8 cellular contexts compared by ENCODE assay signal in the genomic region with DNA sequence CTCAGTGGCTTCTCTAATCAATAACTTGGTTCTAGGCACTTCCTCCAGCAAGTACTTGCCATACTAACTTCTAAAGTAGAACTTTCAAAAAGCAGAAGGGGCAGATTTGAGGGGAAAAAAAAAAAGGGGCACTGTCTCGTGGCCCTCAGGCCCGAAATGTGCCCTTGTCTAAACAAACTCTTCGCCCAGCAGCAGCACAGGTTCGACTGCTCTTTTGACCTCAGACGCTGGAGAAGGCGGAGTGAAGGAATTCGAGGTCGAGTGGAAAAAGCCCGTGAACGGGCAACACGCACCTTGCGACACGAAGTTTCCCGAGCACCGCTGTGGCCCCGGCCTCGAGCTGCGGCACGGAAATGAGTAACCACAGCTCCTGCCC. TPM values are rescaled to one million over a fixed set of nuclear protein-coding genes. Genes with fewer than 3 reads are reported as not detected.
DNase-seq lines count a peak whose midpoint lies in the region; ATAC-seq and TF ChIP-seq lines count a peak whose summit lies in the region.

No MANE protein-coding gene starts in this region.

- peaks cover 7 to 12% of the 10 kb centered on the region in 2 experiments for H3K27me3 ChIP-seq in mesenchymal stem cell (ENCODE audit: control insufficient read depth in 1 of 2, insufficient read depth in 1 of 2, low read length in 2 of 2)
- H3K27me3 ChIP-seq in upper lobe of right lung: no peaks in the 10 kb centered on the region

- H3K4me1 Mint-ChIP-seq in activated naive CD4-positive, alpha-beta T cell treated with anti-CD3 and anti-CD28 coated beads for 36 hours (ENCODE audit: low read depth): peaks cover 39% of the 10 kb centered on the region

- peak overlapping the region in 1 of 2 experiments; percentile 77 for H3K23ac ChIP-seq in mesenchymal stem cell (ENCODE audit: low read length in 2 of 2)

- H3K27ac Mint-ChIP-seq in activated naive CD4-positive, alpha-beta T cell treated with anti-CD3 and anti-CD28 coated beads for 36 hours: peak overlapping the region; percentile 87

- DNase-seq in activated naive CD4-positive, alpha-beta T cell treated with anti-CD3 and anti-CD28 coated beads for 36 hours: peak; percentile 61
- no peak for DNase-seq in activated naive CD4-positive, alpha-beta T cell treated with anti-CD3 and anti-CD28 coated beads, Interleukin-2, amount 50 U/mL, for 16 hours
- DNase-seq in astrocyte of the spinal cord (ENCODE audit: low read depth, low spot score) (no peak), mesenchymal stem cell (peak; percentile 79), upper lobe of right lung (peak; percentile 59), AG20443 (ENCODE audit: low spot score) (no peak), H4 (ENCODE audit: low spot score) (no peak)

- CTCF ChIA-PET in activated naive CD4-positive, alpha-beta T cell treated with anti-CD3 and anti-CD28 coated beads for 36 hours (lab: Charles Lee): interaction anchor here (0.7 to 12.8 kb wide), 8 partner anchors 10 to 366 kb away, joined by 3 to 155 read pairs (median 4); a partner anchor contains a TSS

- under 1% methylated on average over 19 of the region's 19 CpGs for WGBS in mesenchymal stem cell

- H3K18ac ChIP-seq in mesenchymal stem cell (ENCODE audit: low read depth in 1 of 2, low read length in 2 of 2): peak overlapping the region in 1 of 2 experiments; percentile 93

- H3K36me3 Mint-ChIP-seq in activated naive CD4-positive, alpha-beta T cell treated with anti-CD3 and anti-CD28 coated beads for 36 hours (ENCODE audit: low read depth): peaks cover 28% of the 10 kb centered on the region

- H3K27me3 Mint-ChIP-seq in activated naive CD4-positive, alpha-beta T cell treated with anti-CD3 and anti-CD28 coated beads for 36 hours (ENCODE audit: low read depth): no peaks in the 10 kb centered on the region

- H3K4me2 ChIP-seq in mesenchymal stem cell (ENCODE audit: low read length, poor library complexity, severe bottlenecking): peak overlapping the region; percentile 90

- H3K4me3 ChIP-seq in astrocyte of the spinal cord (ENCODE audit: low read depth, low read length) (peak overlapping the region; percentile 80), mesenchymal stem cell (ENCODE audit: insufficient read depth in 1 of 2, low read depth in 1 of 2, low read length in 2 of 2) (peak overlapping the region; percentile 92 to 96), upper lobe of right lung (peak overlapping the region; percentile 82)

- peaks cover 8% of the 10 kb centered on the region for H3K4me1 ChIP-seq in mesenchymal stem cell (ENCODE audit: control insufficient read depth, insufficient read depth, low read depth, low read length)
- peaks cover 28% of the 10 kb centered on the region for H3K4me1 ChIP-seq in upper lobe of right lung

- peak; percentile 3 for ATAC-seq in upper lobe of right lung

- in situ Hi-C loops in astrocyte of the spinal cord (cut with HindIII; ENCODE audit: low sequenced_read_pairs): no loop called here

- H3K36me3 ChIP-seq in KOPT-K1 (ENCODE audit: insufficient read depth, low read length) (peaks cover 43% of the 10 kb centered on the region), mesenchymal stem cell (ENCODE audit: control insufficient read depth in 1 of 2, insufficient read depth in 2 of 2, low read depth in 1 of 2, low read length in 2 of 2) (peaks cover 20 to 26% of the 10 kb centered on the region in 2 experiments), upper lobe of right lung (peaks cover 30% of the 10 kb centered on the region)

- no peak overlapping the region for H2BK15ac ChIP-seq in mesenchymal stem cell (ENCODE audit: low read depth, poor library complexity, severe bottlenecking)

- no peak overlapping the region for H2AK5ac ChIP-seq in mesenchymal stem cell (ENCODE audit: low read length, severe bottlenecking)

- peaks cover 23% of the 10 kb centered on the region for H3K79me1 ChIP-seq in mesenchymal stem cell (replicated peaks; ENCODE audit: low read length, poor library complexity, severe bottlenecking)

- H3K9me3 ChIP-seq in KOPT-K1 (ENCODE audit: insufficient read depth, low read length, poor library complexity, severe bottlenecking) (no peaks in the 10 kb centered on the region), mesenchymal stem cell (ENCODE audit: control insufficient read depth, low read length) (no peaks in the 10 kb centered on the region), upper lobe of right lung (no peaks in the 10 kb centered on the region)

- TF ChIP-seq CTCF in astrocyte of the spinal cord (IDR thresholded peaks at IDR 0.05; ENCODE audit: low read depth, low read length): no peak
- TF ChIP-seq CTCF in upper lobe of right lung (IDR thresholded peaks at IDR 0.05): no peak

- H4K8ac ChIP-seq in mesenchymal stem cell (ENCODE audit: low read length): no peak overlapping the region

- H2AFZ ChIP-seq in mesenchymal stem cell (ENCODE audit: low read depth, low read length): peak overlapping the region; percentile 20

- peak overlapping the region in 1 of 2 experiments; percentile 82 for H3K14ac ChIP-seq in mesenchymal stem cell (ENCODE audit: low read length in 2 of 2)

- peak overlapping the region; percentile 94 for H3K9ac ChIP-seq in mesenchymal stem cell (ENCODE audit: low read length)

- no peak overlapping the region for H2BK12ac ChIP-seq in mesenchymal stem cell (ENCODE audit: low read length in 2 of 2)

- H4K91ac ChIP-seq in mesenchymal stem cell (ENCODE audit: low read length): no peak overlapping the region

- H3K27ac ChIP-seq in KOPT-K1 (ENCODE audit: low read depth, low read length, poor library complexity, severe bottlenecking): peak overlapping the region; percentile 72
- H3K27ac ChIP-seq in mesenchymal stem cell (ENCODE audit: low read length, poor library complexity, severe bottlenecking): no peak overlapping the region
- H3K27ac ChIP-seq in upper lobe of right lung: peak overlapping the region; percentile 91

- intact Hi-C loops in activated naive CD4-positive, alpha-beta T cell treated with anti-CD3 and anti-CD28 coated beads for 36 hours (cut with micrococcal nuclease): no loop called here
- intact Hi-C loops in upper lobe of right lung (cut with DNase I): no loop called here

- H2BK5ac ChIP-seq in mesenchymal stem cell (ENCODE audit: low read depth, low read length, poor library complexity, severe bottlenecking): no peak overlapping the region

- H3K4me3 Mint-ChIP-seq in activated naive CD4-positive, alpha-beta T cell treated with anti-CD3 and anti-CD28 coated beads for 36 hours: peak overlapping the region; percentile 96

- H2BK120ac ChIP-seq in mesenchymal stem cell (ENCODE audit: low read depth, low read length): no peak overlapping the region

- H3K4ac ChIP-seq in mesenchymal stem cell (ENCODE audit: low read depth in 1 of 2, low read length in 2 of 2): peak overlapping the region; percentile 84 to 89

- no peaks in the 10 kb centered on the region for H3K9me3 Mint-ChIP-seq in activated naive CD4-positive, alpha-beta T cell treated with anti-CD3 and anti-CD28 coated beads for 36 hours

RNA-seq across cellular contexts. Expression of a gene that starts 0.7 kb away (rescaled TPM):
- total RNA-seq in activated naive CD4-positive, alpha-beta T cell treated with anti-CD3 and anti-CD28 coated beads for 36 hours: 10 to 100 TPM; 53.7 to 53.9 TPM
- 21.0 TPM for polyA plus RNA-seq in mesenchymal stem cell (2013, experiment 1 of 2)
- 23.6 TPM for polyA plus RNA-seq in mesenchymal stem cell (2013, experiment 2 of 2)
- total RNA-seq in upper lobe of right lung: 27.8 TPM
- 74.3 and 75.4 TPM in 2 replicates for total RNA-seq in H4 (2014; rRNA removed; shearing (Covaris generic))

RNA-seq across cellular contexts. Expression of a gene that starts 24.0 kb away (rescaled TPM):
- total RNA-seq in activated naive CD4-positive, alpha-beta T cell treated with anti-CD3 and anti-CD28 coated beads for 36 hours: 1 to 10 TPM; 8.2 to 9.9 TPM
- 13.5 TPM for polyA plus RNA-seq in mesenchymal stem cell (2013, experiment 1 of 2)
- 14.1 TPM for polyA plus RNA-seq in mesenchymal stem cell (2013, experiment 2 of 2)
- 23.2 TPM for total RNA-seq in upper lobe of right lung
- 5.8 and 6.9 TPM in 2 replicates for total RNA-seq in H4 (2014; rRNA removed; shearing (Covaris generic))

Comparison
In these comparisons a context has a peak if more than half of its experiments do, and no peak if none do; other contexts are left out.
1. DNase-seq: peak in activated naive CD4-positive, alpha-beta T cell treated with anti-CD3 and anti-CD28 coated beads for 36 hours (single experiment), mesenchymal stem cell (single experiment) and upper lobe of right lung (single experiment); none in activated naive CD4-positive, alpha-beta T cell treated with anti-CD3 and anti-CD28 coated beads, Interleukin-2, amount 50 U/mL, for 16 hours (single experiment), astrocyte of the spinal cord (single experiment), AG20443 (single experiment) and H4 (single experiment).
2. Peak in every context shown above with its lines, with median percentiles within 50 percentile points of each other: H3K4me3 ChIP-seq.